ENCODE assay signal across 23 cellular contexts in the genomic region with DNA sequence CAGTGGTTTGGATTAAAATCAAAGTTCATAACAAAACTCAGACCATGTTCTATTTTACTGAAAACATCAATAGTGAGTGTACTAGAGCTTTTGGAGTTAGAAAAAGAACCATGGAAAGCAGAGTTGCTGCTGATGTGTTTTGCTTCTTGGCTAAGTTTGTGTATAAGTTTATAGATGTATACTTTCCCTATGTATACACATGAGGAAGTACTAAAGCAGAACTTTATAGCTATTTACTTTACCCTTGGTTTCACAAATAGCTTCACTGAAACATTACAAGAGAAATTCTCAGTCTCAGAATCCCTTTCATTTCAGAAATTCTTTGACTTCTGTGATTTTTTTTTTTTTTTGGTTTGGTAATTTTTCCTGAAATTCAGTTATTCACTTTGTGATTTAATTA.
A peak's percentile ranks its signal among the peaks of the same experiment; 100 is the strongest.
DNase-seq lines count a peak whose midpoint lies in the region; ATAC-seq, FAIRE-seq and TF ChIP-seq lines count a peak whose summit lies in the region.
"Had no signal": no experiment of that assay in that cellular context is flagged by ENCODE, and none has a peak within 500 bp of the region (broad histone marks: within the 10 kb centered on the region; RNA-seq: fewer than 3 reads in every experiment).

No MANE protein-coding gene starts in this region.

- no peak overlapping the region for H4K91ac ChIP-seq in IMR-90 (ENCODE audit: insufficient read depth, low read depth, low read length)

- TF ChIP-seq EP300 in GM12878 (IDR thresholded peaks at IDR 0.05; ENCODE audit: borderline replicate concordance in 1 of 2, control insufficient read depth in 1 of 2, low read depth in 2 of 2, low read length in 2 of 2): no peak
- no peak for TF ChIP-seq EP300 in transverse colon (IDR thresholded peaks at IDR 0.05; ENCODE audit: low read depth)

- no peak for TF ChIP-seq CTCF in IMR-90 (conservative IDR thresholded peaks at IDR 0.05; ENCODE audit: low read depth, low read length)
- TF ChIP-seq CTCF in GM12878 (IDR thresholded peaks at IDR 0.05 in 2 of 3, conservative IDR thresholded peaks at IDR 0.05 in 1 of 3; ENCODE audit: control insufficient read depth in 2 of 3, extremely low read depth in 1 of 3, insufficient read depth in 1 of 3, low read depth in 3 of 3, low read length in 3 of 3): no peak
- no peak for TF ChIP-seq CTCF in kidney (IDR thresholded peaks at IDR 0.05; ENCODE audit: borderline replicate concordance, extremely low read depth, insufficient read depth)
- no peak for TF ChIP-seq CTCF in transverse colon (IDR thresholded peaks at IDR 0.05)
- no peak for TF ChIP-seq CTCF in Caco-2 (IDR thresholded peaks at IDR 0.05; ENCODE audit: insufficient read depth in 1 of 2, low read depth in 1 of 2, low read length in 1 of 2, severe bottlenecking in 1 of 2, unreplicated experiment in 1 of 2)

- H3K4me3 Mint-ChIP-seq in Caco-2 (ENCODE audit: unreplicated experiment): no peak overlapping the region
- H3K4me3 Mint-ChIP-seq: CD4-positive, CD25-positive, alpha-beta regulatory T cell had no signal

- dilution Hi-C loops in IMR-90 (cut with HindIII; ENCODE audit: low sequenced_read_pairs, unreplicated experiment): no loop called here

- peaks cover 23 to 46% of the 10 kb centered on the region in 2 experiments for H3K79me1 ChIP-seq in IMR-90 (ENCODE audit: low read depth in 1 of 2, low read length in 2 of 2)

- no peak overlapping the region for H2AK9ac ChIP-seq in IMR-90 (replicated peaks; ENCODE audit: low read depth, low read length, poor library complexity)

- H3K27ac Mint-ChIP-seq in Caco-2 (ENCODE audit: unreplicated experiment): no peak overlapping the region
- H3K27ac Mint-ChIP-seq: CD4-positive, CD25-positive, alpha-beta regulatory T cell; IgD-negative memory B cell had no signal

- no peak overlapping the region for H2BK5ac ChIP-seq in IMR-90 (ENCODE audit: low read depth, low read length, poor library complexity, severe bottlenecking)

- H2BK120ac ChIP-seq in IMR-90 (ENCODE audit: low read depth, low read length): no peak overlapping the region

- H3K9me3 ChIP-seq in IMR-90 (ENCODE audit: control insufficient read depth, insufficient read depth, low read length) (no peaks in the 10 kb centered on the region), GM12878 (replicated peaks; ENCODE audit: control insufficient read depth, insufficient read depth, low read length) (no peaks in the 10 kb centered on the region), kidney (ENCODE audit: control insufficient read depth in 1 of 2, low read length in 2 of 2) (no peaks in the 10 kb centered on the region), transverse colon (no peaks in the 10 kb centered on the region), Caco-2 (no peaks in the 10 kb centered on the region)
- H3K9me3 ChIP-seq: BE2C had no signal

- H4K20me1 ChIP-seq in IMR-90 (ENCODE audit: insufficient read depth, low read length) (peaks cover 6% of the 10 kb centered on the region; the same call in 1 of the 2 replicates), GM12878 (ENCODE audit: control insufficient read depth, insufficient read depth) (no peaks in the 10 kb centered on the region)

- H3K36me3 Mint-ChIP-seq in Caco-2 (ENCODE audit: insufficient read depth, unreplicated experiment): no peaks in the 10 kb centered on the region
- H3K36me3 Mint-ChIP-seq: CD4-positive, CD25-positive, alpha-beta regulatory T cell; IgD-negative memory B cell had no signal

- no peaks in the 10 kb centered on the region for H3K79me2 ChIP-seq in GM12878 (ENCODE audit: control insufficient read depth, insufficient read depth, low read length)

- TF ChIP-seq RAD21 in IMR-90 (IDR thresholded peaks at IDR 0.05; ENCODE audit: low read length) (no peak), GM12878 (IDR thresholded peaks at IDR 0.05; ENCODE audit: insufficient read depth, low read depth, low read length) (no peak)

- H3K9ac ChIP-seq in IMR-90 (ENCODE audit: low read depth, low read length) (no peak overlapping the region), GM12878 (ENCODE audit: control insufficient read depth, insufficient read depth, low read length) (no peak overlapping the region), kidney (ENCODE audit: low read length in 2 of 2) (no peak overlapping the region)
- H3K9ac ChIP-seq: KMS-11 had no signal

- H3K4me1 ChIP-seq in IMR-90 (ENCODE audit: control insufficient read depth, insufficient read depth, low read length) (peaks cover 3% of the 10 kb centered on the region; the same call in 1 of the 2 replicates), GM12878 (ENCODE audit: control insufficient read depth, insufficient read depth, low read length) (no peaks in the 10 kb centered on the region), kidney (ENCODE audit: control insufficient read depth in 1 of 2, insufficient read depth in 1 of 2, low read depth in 1 of 2, low read length in 2 of 2) (peaks cover 8 to 12% of the 10 kb centered on the region in 2 donors), transverse colon (peaks cover 0 to 23% (median 12%) of the 10 kb centered on the region in 4 donors), Caco-2 (no peaks in the 10 kb centered on the region)
- H3K4me1 ChIP-seq: BE2C had no signal

- no peaks in the 10 kb centered on the region for H3K27me3 Mint-ChIP-seq in Caco-2 (ENCODE audit: insufficient read depth, unreplicated experiment)
- H3K27me3 Mint-ChIP-seq: CD4-positive, CD25-positive, alpha-beta regulatory T cell had no signal

- H3K18ac ChIP-seq in IMR-90 (ENCODE audit: low read depth, low read length): no peak overlapping the region

- H2BK20ac ChIP-seq in IMR-90 (ENCODE audit: low read depth, low read length): no peak overlapping the region

- intact Hi-C loops in IMR-90 (cut with micrococcal nuclease) (no loop called here), GM12878 (cut with micrococcal nuclease; ENCODE audit: unreplicated experiment) (no loop called here), kidney (cut with DNase I) (no loop called here), transverse colon (cut with DNase I; ENCODE audit: low total_unique reads) (no loop called here), Caco-2 (cut with micrococcal nuclease; ENCODE audit: unreplicated experiment) (no loop called here)

- H3K4me3 ChIP-seq in IMR-90 (ENCODE audit: insufficient read depth, low read depth, low read length) (no peak overlapping the region), GM12878 (no peak overlapping the region), kidney (ENCODE audit: low read length in 2 of 2) (peak overlapping the region; percentile 5 to 12), transverse colon (no peak overlapping the region), Caco-2 (ENCODE audit: low read depth, low read length) (no peak overlapping the region)
- H3K4me3 ChIP-seq: PC-9 had no signal

- DNase-seq in IMR-90 (no peak), GM12878 (ENCODE audit: low read depth, low spot score) (no peak), kidney (no peak), transverse colon (no peak), middle frontal gyrus (ENCODE audit: extremely low spot score, low spot score) (no peak), Caco-2 (no peak), 8988T (no peak)
- DNase-seq: BE2C; CD4-positive, CD25-positive, alpha-beta regulatory T cell; H7; NCI-H1092; NCI-H1436; NCI-H187; NCI-H2081 treated with DMSO at 0.1 percent for 48 hours; NCI-H2171; NCI-H226; NCI-H510A; PC-9; T-helper 1 cell had no signal

- H4K8ac ChIP-seq in IMR-90 (ENCODE audit: low read depth in 2 of 2, low read length in 2 of 2): no peak overlapping the region

- H2AK5ac ChIP-seq in IMR-90 (ENCODE audit: low read depth, low read length): no peak overlapping the region

- in situ Hi-C loops in IMR-90 (cut with MboI; ENCODE audit: low sequenced_read_pairs) (no loop called here), GM12878 (cut with MboI) (no loop called here), transverse colon (cut with MboI; ENCODE audit: low pct_ligation_motif_present in 1 of 4, low pct_unique_long_range_greater_than_20kb in 1 of 4, low sequenced_read_pairs in 3 of 4) (no loop called here)

- no peak overlapping the region for H4K5ac ChIP-seq in IMR-90 (ENCODE audit: low read depth, low read length)

- no peaks in the 10 kb centered on the region for H3K9me3 Mint-ChIP-seq in Caco-2 (ENCODE audit: unreplicated experiment)

- no peak overlapping the region for H3K14ac ChIP-seq in IMR-90 (replicated peaks; ENCODE audit: low read depth, low read length)

- TF ChIP-seq POLR2A in IMR-90 (IDR thresholded peaks at IDR 0.05; ENCODE audit: low read depth, low read length) (no peak), GM12878 (IDR thresholded peaks at IDR 0.05; ENCODE audit: low read depth, low read length) (no peak), transverse colon (IDR thresholded peaks at IDR 0.05) (no peak)

- RAD21 ChIA-PET in GM12878 (lab: Charles Lee; ENCODE audit: unreplicated experiment): interaction anchor here (0.7 to 2.0 kb wide), 6 partner anchors 9 to 377 kb away, joined by 3 to 6 read pairs (median 4); no protein-coding TSS in a partner anchor

- CTCF ChIA-PET in IMR-90 (lab: Yijun Ruan, JAX) (interaction anchor here (0.7 kb wide), 2 partner anchors 15 to 139 kb away, joined by 3 read pairs; no protein-coding TSS in a partner anchor), GM12878 (lab: Yijun Ruan, JAX) (interaction anchor here (0.7 to 1.0 kb wide), 2 partner anchors 27 to 226 kb away, joined by 3 read pairs; no protein-coding TSS in a partner anchor), Caco-2 (lab: Charles Lee) (no interaction called here)

- H3K9me1 ChIP-seq in IMR-90 (ENCODE audit: insufficient read depth, low read length): no peaks in the 10 kb centered on the region; the same call in 1 of the 2 replicates

- POLR2A ChIA-PET in IMR-90 (lab: Charles Lee; ENCODE audit: unreplicated experiment): interaction anchor here (0.6 kb wide), 2 partner anchors 17 to 214 kb away, joined by 3 read pairs; no protein-coding TSS in a partner anchor
- POLR2A ChIA-PET in GM12878 (lab: Charles Lee): interaction anchor here (0.6 to 1.6 kb wide), 4 partner anchors 14 to 27 kb away, joined by 3 to 5 read pairs (median 3); no protein-coding TSS in a partner anchor
- POLR2A ChIA-PET in Caco-2 (lab: Charles Lee): no interaction called here

- H3K56ac ChIP-seq in IMR-90 (ENCODE audit: extremely low read depth, insufficient read depth, low read length): no peak overlapping the region

- no peaks in the 10 kb centered on the region for H3K36me3 ChIP-seq in IMR-90 (ENCODE audit: control insufficient read depth, insufficient read depth, low read length)
- H3K36me3 ChIP-seq in GM12878 (ENCODE audit: control insufficient read depth in 2 of 2, insufficient read depth in 2 of 2, low read length in 1 of 2): no peaks in the 10 kb centered on the region
- H3K36me3 ChIP-seq in kidney (ENCODE audit: control insufficient read depth in 1 of 2, insufficient read depth in 2 of 2, low read length in 2 of 2): no peaks in the 10 kb centered on the region
- H3K36me3 ChIP-seq in transverse colon: no peaks in the 10 kb centered on the region
- no peaks in the 10 kb centered on the region for H3K36me3 ChIP-seq in Caco-2 (ENCODE audit: control insufficient read depth, insufficient read depth, low read length)
- H3K36me3 ChIP-seq: BE2C had no signal

- no peak overlapping the region for H3K4ac ChIP-seq in IMR-90 (ENCODE audit: low read depth, low read length)

- no peak overlapping the region for H2AFZ ChIP-seq in IMR-90 (replicated peaks; ENCODE audit: low read length, poor library complexity)
- H2AFZ ChIP-seq in GM12878 (ENCODE audit: control insufficient read depth, low read depth, low read length): no peak overlapping the region
- H2AFZ ChIP-seq: PC-9 had no signal

- SMC1A ChIA-PET in GM12878 (lab: Charles Lee; ENCODE audit: uncharacterized antibody, unreplicated experiment): interaction anchor here (0.6 to 2.1 kb wide), 15 partner anchors 11 to 225 kb away, joined by 3 to 5 read pairs (median 3); no protein-coding TSS in a partner anchor

- H3K27me3 ChIP-seq in IMR-90 (ENCODE audit: control insufficient read depth, insufficient read depth, low read length) (no peaks in the 10 kb centered on the region), GM12878 (replicated peaks in 1 of 2; ENCODE audit: control insufficient read depth in 2 of 2, insufficient read depth in 2 of 2, low read length in 1 of 2) (no peaks in the 10 kb centered on the region; a peak in 2 of 4 replicates), transverse colon (no peaks in the 10 kb centered on the region), Caco-2 (replicated peaks; ENCODE audit: control insufficient read depth, insufficient read depth, low read length) (no peaks in the 10 kb centered on the region)

- FAIRE-seq in GM12878 (lab: Jason Lieb, UNC): no peak
- no peak for FAIRE-seq in kidney (lab: Jason Lieb, UNC)
- FAIRE-seq: D721Med had no signal

- no peaks in the 10 kb centered on the region for H3K4me1 Mint-ChIP-seq in Caco-2 (ENCODE audit: low read depth, unreplicated experiment)
- H3K4me1 Mint-ChIP-seq: CD4-positive, CD25-positive, alpha-beta regulatory T cell had no signal

- H3K23ac ChIP-seq in IMR-90 (ENCODE audit: low read depth, low read length): no peak overlapping the region

- BruUV-seq in IMR-90 (replicated peaks; lab: Mats Ljungman, UMichigan) (no TSS peak), GM12878 (replicated peaks; lab: Mats Ljungman, UMichigan) (no TSS peak), Caco-2 (replicated peaks; lab: Mats Ljungman, UMichigan) (no TSS peak)

- ATAC-seq in IMR-90 (ENCODE audit: low read depth) (peak; percentile 44), GM12878 (peak; percentile 61)
- ATAC-seq: Right ventricle myocardium inferior had no signal

- H3K27ac ChIP-seq in IMR-90 (ENCODE audit: insufficient read depth, low read length) (no peak overlapping the region), GM12878 (ENCODE audit: control insufficient read depth, insufficient read depth) (no peak overlapping the region), kidney (ENCODE audit: low read depth in 2 of 2, low read length in 2 of 2) (peak overlapping the region in 1 of 2 donors; percentile 52), transverse colon (peak overlapping the region; percentile 7 to 46 (median 26))
- H3K27ac ChIP-seq: KMS-11, PC-9 had no signal

- H3K4me2 ChIP-seq in IMR-90 (ENCODE audit: low read depth, low read length) (no peak overlapping the region), GM12878 (ENCODE audit: control insufficient read depth, insufficient read depth) (no peak overlapping the region)
- H3K4me2 ChIP-seq: KMS-11, PC-9 had no signal

- no peak overlapping the region for H2BK15ac ChIP-seq in IMR-90 (ENCODE audit: low read depth, low read length)

Comparison
In these comparisons a context has a peak if more than half of its experiments do, and no peak if none do; other contexts are left out.
1. H3K27ac ChIP-seq: peak in transverse colon (4 of 4); none in IMR-90 (single experiment) and GM12878 (single experiment).
2. H3K4me3 ChIP-seq: peak in kidney (2 of 2); none in IMR-90 (single experiment), GM12878 (single experiment), transverse colon (0 of 4) and Caco-2 (single experiment).